Comparison of ENCODE assay signal across 8 cellular contexts in the genomic region with DNA sequence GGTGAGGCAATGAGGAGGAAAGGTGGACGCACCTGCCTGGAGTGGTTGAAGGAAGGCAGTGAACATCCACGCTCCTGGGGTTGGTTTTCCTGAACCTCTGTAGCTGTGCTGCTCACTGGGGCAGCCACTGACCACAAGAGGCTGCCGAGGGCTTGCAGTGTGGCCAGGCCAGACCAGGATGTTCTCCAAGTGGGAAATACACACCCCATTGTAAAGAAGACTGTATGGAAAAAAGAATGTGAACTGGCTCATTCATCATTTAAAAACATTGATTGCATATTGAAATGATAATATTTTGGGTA.
DNase-seq lines count a peak whose midpoint lies in the region; ATAC-seq and TF ChIP-seq lines count a peak whose summit lies in the region.

No MANE protein-coding gene starts in this region.

- H3K27me3 ChIP-seq in SU-DHL-6 (ENCODE audit: low read length): no peaks in the 10 kb centered on the region

- TF ChIP-seq CTCF in SU-DHL-6 (IDR thresholded peaks at IDR 0.05; ENCODE audit: insufficient read depth, low read length, poor library complexity, severe bottlenecking) (no peak), foreskin fibroblast (IDR thresholded peaks at IDR 0.05; ENCODE audit: low read depth, low read length) (peak; percentile 9), omental fat pad (IDR thresholded peaks at IDR 0.05) (no peak)

- peak overlapping the region; percentile 91 for H3K27ac ChIP-seq in SU-DHL-6 (ENCODE audit: low read depth, low read length)

- no peaks in the 10 kb centered on the region for H3K9me2 ChIP-seq in SU-DHL-6 (replicated peaks; ENCODE audit: insufficient read depth, low read length)

- H3K79me2 ChIP-seq in SU-DHL-6 (ENCODE audit: insufficient read depth, low read length): no peaks in the 10 kb centered on the region

- ATAC-seq in omental fat pad (ENCODE audit: low FRiP score): peak; percentile 35

- no peaks in the 10 kb centered on the region for H3K36me3 ChIP-seq in SU-DHL-6 (ENCODE audit: low read length)

- H3K4me2 ChIP-seq in SU-DHL-6 (ENCODE audit: low read depth, low read length, poor library complexity, severe bottlenecking): peak overlapping the region; percentile 87

- H3K4me3 ChIP-seq in SU-DHL-6 (ENCODE audit: insufficient read depth, low read length, poor library complexity, severe bottlenecking) (peak overlapping the region; percentile 51), foreskin fibroblast (ENCODE audit: low read depth in 1 of 2, low read length in 2 of 2) (peak overlapping the region; percentile 46 to 52)

- DNase-seq in NCI-H2081 (lab: John Stamatoyannopoulos, UW) (peak; percentile 42 to 65), NCI-H2081 treated with DMSO at 0.1 percent for 48 hours (lab: John Stamatoyannopoulos, UW) (no peak), foreskin fibroblast (peak; percentile 14 to 48), omental fat pad (ENCODE audit: low spot score) (no peak), NK-92 (lab: John Stamatoyannopoulos, UW; ENCODE audit: unreplicated experiment) (no peak), cortex of kidney (lab: John Stamatoyannopoulos, UW) (no peak), AG08395 (ENCODE audit: low spot score) (no peak)

- peaks cover 27% of the 10 kb centered on the region for H3F3A ChIP-seq in SU-DHL-6 (ENCODE audit: insufficient read depth)

- H2AFZ ChIP-seq in SU-DHL-6 (ENCODE audit: low read depth, low read length, severe bottlenecking): peak overlapping the region; percentile 92

- peak overlapping the region; percentile 65 for H3K9ac ChIP-seq in SU-DHL-6 (ENCODE audit: low read length)

- no peaks in the 10 kb centered on the region for H4K20me1 ChIP-seq in SU-DHL-6 (ENCODE audit: low read depth, low read length)

- no peaks in the 10 kb centered on the region for H3K9me3 ChIP-seq in SU-DHL-6 (ENCODE audit: insufficient read depth, low read length)

Comparison
In these comparisons a context has a peak if more than half of its experiments do, and no peak if none do; other contexts are left out.
1. DNase-seq: peak in NCI-H2081 (2 of 2) and foreskin fibroblast (2 of 2); none in NCI-H2081 treated with DMSO at 0.1 percent for 48 hours (single experiment), omental fat pad (single experiment), NK-92 (single experiment), cortex of kidney (single experiment) and AG08395 (single experiment).